In genomic region chr4:188037003-188037713, GRCh38 we compare ENCODE assay signal across 12 cellular contexts. TPM values are rescaled to one million over a fixed set of nuclear protein-coding genes. Genes with fewer than 3 reads are reported as not detected.
DNase-seq lines count a peak whose midpoint lies in the region.
"Had no signal": no experiment of that assay in that cellular context is flagged by ENCODE, and none has a peak within 500 bp of the region (broad histone marks: within the 10 kb centered on the region; RNA-seq: fewer than 3 reads in every experiment).

No MANE protein-coding gene starts in this region.

- DNase-seq in M059J (ENCODE audit: low read depth) = peak; percentile 64
- peak; percentile 8 for DNase-seq in amniotic epithelial cell (ENCODE audit: low read depth)
- peak; percentile 5 for DNase-seq in myocyte (ENCODE audit: low read depth)
- DNase-seq in NCI-H526 (lab: John Stamatoyannopoulos, UW) = no peak
- DNase-seq in iPS-NIHi11 (ENCODE audit: low spot score) = no peak
- no peak for DNase-seq in Ammon's horn (ENCODE audit: low spot score)
- DNase-seq: CD4-positive, CD25-positive, alpha-beta regulatory T cell; GM23248; H7 had no signal

RNA-seq across cellular contexts. Expression of gene ZFP42, which starts 41.6 kb away (rescaled TPM):
- 0.07 TPM in 1 of 2 replicates, not detected in the other for total RNA-seq in M059J (2014; rRNA removed; shearing (Covaris generic))
- total RNA-seq in myocyte = not detected in 2 replicates
- not detected for polyA plus RNA-seq in myocyte (2012)
- total RNA-seq: A673; CD4-positive, CD25-positive, alpha-beta regulatory T cell; G401; GM23248 had no signal
- polyA plus RNA-seq: CD4-positive, CD25-positive, alpha-beta regulatory T cell; GM12878; GM23248 had no signal

Comparison
In these comparisons a context has a peak if more than half of its experiments do, and no peak if none do; other contexts are left out.
1. DNase-seq: peak in M059J (single experiment), amniotic epithelial cell (single experiment) and myocyte (single experiment); none in NCI-H526 (0 of 2), iPS-NIHi11 (single experiment) and Ammon's horn (single experiment).